In genomic region chr5:177832287-177832686, GRCh38 we compare ENCODE assay signal across 4 cellular contexts. TPM values are rescaled to one million over a fixed set of nuclear protein-coding genes. Genes with fewer than 3 reads are reported as not detected.
"Had no signal": no experiment of that assay in that cellular context is flagged by ENCODE, and none has a peak within 500 bp of the region (broad histone marks: within the 10 kb centered on the region; RNA-seq: fewer than 3 reads in every experiment).

No MANE protein-coding gene starts in this region.

RNA-seq across cellular contexts. Expression of gene FAM153A, which starts 49.6 kb away (rescaled TPM):
- total RNA-seq: M059J, PC-3, SJSA1 had no signal
- polyA plus RNA-seq: SK-N-SH had no signal
